Comparison of ENCODE assay signal across 15 cellular contexts in the genomic region with DNA sequence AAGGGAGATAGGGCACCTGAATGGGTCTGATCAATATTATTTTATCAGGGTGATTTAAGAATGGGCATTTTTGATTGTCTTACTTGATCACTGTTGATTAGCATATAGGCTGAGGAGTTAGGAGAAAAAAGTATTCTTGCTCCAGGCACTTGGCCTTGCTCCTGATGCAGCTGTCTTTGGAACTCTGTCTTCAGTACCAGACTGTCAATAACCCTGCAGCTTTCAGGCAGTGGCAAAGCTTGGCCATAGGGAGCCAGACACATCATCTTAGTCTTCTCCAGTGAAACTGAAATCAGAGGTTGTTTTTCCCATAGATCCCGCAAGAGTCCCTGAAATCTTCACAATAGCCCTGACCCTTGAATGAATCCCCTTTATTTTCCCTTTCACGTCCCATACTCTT. TPM values are rescaled to one million over a fixed set of nuclear protein-coding genes. Genes with fewer than 3 reads are reported as not detected.
A peak's percentile ranks its signal among the peaks of the same experiment; 100 is the strongest.
DNase-seq lines count a peak whose midpoint lies in the region; ATAC-seq and TF ChIP-seq lines count a peak whose summit lies in the region.
"Had no signal": no experiment of that assay in that cellular context is flagged by ENCODE, and none has a peak within 500 bp of the region (broad histone marks: within the 10 kb centered on the region; RNA-seq: fewer than 3 reads in every experiment).

No MANE protein-coding gene starts in this region.

- no peaks in the 10 kb centered on the region for H3K36me3 ChIP-seq in BE2C
- no peaks in the 10 kb centered on the region for H3K36me3 ChIP-seq in psoas muscle (ENCODE audit: insufficient read depth in 1 of 2, low read depth in 1 of 2)
- H3K36me3 ChIP-seq: HAP-1 had no signal

- H3K36me3 Mint-ChIP-seq in glutamatergic neuron (ENCODE audit: unreplicated experiment) (no peaks in the 10 kb centered on the region), chondrocyte (ENCODE audit: low read depth) (no peaks in the 10 kb centered on the region)

- H3K9me3 ChIP-seq in BE2C (no peaks in the 10 kb centered on the region), psoas muscle (no peaks in the 10 kb centered on the region)
- H3K9me3 ChIP-seq: HAP-1 had no signal

- H3K4me1 ChIP-seq in BE2C: peaks cover 58% of the 10 kb centered on the region
- peaks cover 76% of the 10 kb centered on the region for H3K4me1 ChIP-seq in psoas muscle
- H3K4me1 ChIP-seq: HAP-1 had no signal

- no peak overlapping the region for H3K27ac ChIP-seq in psoas muscle

- no peak overlapping the region for H3K4me3 ChIP-seq in BE2C (ENCODE audit: low read depth, low read length)
- H3K4me3 ChIP-seq in psoas muscle: no peak overlapping the region
- H3K4me3 ChIP-seq: HAP-1 had no signal

- WGBS in psoas muscle, 3 donors: 88 to 95% (median 90%) methylated on average over 2 of the region's 2 CpGs

- DNase-seq in BE2C: peak; percentile 54
- peak; percentile 35 for DNase-seq in LHCN-M2 (ENCODE audit: low read depth)
- no peak for DNase-seq in glutamatergic neuron
- no peak for DNase-seq in psoas muscle
- DNase-seq in chondrocyte (ENCODE audit: low spot score): no peak
- DNase-seq in NK-92 (lab: John Stamatoyannopoulos, UW; ENCODE audit: unreplicated experiment): no peak
- DNase-seq in activated T-cell treated with anti-CD3 and anti-CD28 coated beads for 4 hours: no peak
- DNase-seq: CD8-positive, alpha-beta T cell; COR-L47; DMS153; DMS79 treated with DMSO at 0.1 percent for 48 hours; EL; GOT3 had no signal

- H3K27ac Mint-ChIP-seq in glutamatergic neuron (ENCODE audit: unreplicated experiment) (peak overlapping the region; percentile 83), chondrocyte (ENCODE audit: unreplicated experiment) (no peak overlapping the region)
- H3K27ac Mint-ChIP-seq: CD14-positive monocyte; CD8-positive, alpha-beta T cell had no signal

- H3K4me3 Mint-ChIP-seq in glutamatergic neuron (ENCODE audit: unreplicated experiment) (peak overlapping the region; percentile 17), chondrocyte (ENCODE audit: unreplicated experiment) (no peak overlapping the region)
- H3K4me3 Mint-ChIP-seq: CD14-positive monocyte; CD8-positive, alpha-beta T cell had no signal

- intact Hi-C loops in psoas muscle (cut with DNase I): no loop called here

- H3K9me3 Mint-ChIP-seq in glutamatergic neuron (ENCODE audit: unreplicated experiment): peaks cover 5% of the 10 kb centered on the region
- no peaks in the 10 kb centered on the region for H3K9me3 Mint-ChIP-seq in chondrocyte (ENCODE audit: low read depth)
- H3K9me3 Mint-ChIP-seq: CD14-positive monocyte; CD8-positive, alpha-beta T cell had no signal

- H3K27me3 ChIP-seq in BE2C: no peaks in the 10 kb centered on the region
- H3K27me3 ChIP-seq in psoas muscle (ENCODE audit: insufficient read depth in 3 of 3, low read length in 2 of 3): no peaks in the 10 kb centered on the region

- no peak for TF ChIP-seq CTCF in BE2C (IDR thresholded peaks at IDR 0.05; ENCODE audit: low read depth, low read length)
- no peak for TF ChIP-seq CTCF in glutamatergic neuron (IDR thresholded peaks at IDR 0.05; ENCODE audit: partially characterized antibody, unreplicated experiment)
- TF ChIP-seq CTCF in psoas muscle (IDR thresholded peaks at IDR 0.05): no peak
- no peak for TF ChIP-seq CTCF in chondrocyte (IDR thresholded peaks at IDR 0.05)

- H3K27me3 Mint-ChIP-seq in glutamatergic neuron (ENCODE audit: unreplicated experiment) (peaks cover 2% of the 10 kb centered on the region), chondrocyte (ENCODE audit: low read depth) (no peaks in the 10 kb centered on the region)

- H3K4me1 Mint-ChIP-seq in glutamatergic neuron (ENCODE audit: low read depth, unreplicated experiment) (peaks cover 67% of the 10 kb centered on the region), chondrocyte (ENCODE audit: low read depth) (peaks cover 17% of the 10 kb centered on the region)

- peak; percentile 70 to 77 (median 74) for ATAC-seq in psoas muscle
- ATAC-seq: CD8-positive, alpha-beta T cell had no signal

RNA-seq across cellular contexts. Expression of a gene that starts 47.2 kb away (rescaled TPM):
- polyA plus RNA-seq in BE2C (2012; ENCODE audit: insufficient read depth, insufficient read length, low read depth): 68.7 TPM
- 61.3 and 78.0 TPM in 2 replicates for total RNA-seq in LHCN-M2 (2014; rRNA removed)
- polyA plus RNA-seq in LHCN-M2 (2012): 38.2 TPM
- total RNA-seq in glutamatergic neuron (ENCODE audit: unreplicated experiment): 73.8 TPM
- 10 to 100 TPM; 28.0 to 63.0 (median 42.8) TPM for total RNA-seq in psoas muscle
- polyA plus RNA-seq in psoas muscle: 10 to 100 TPM in 2 of 3 donors, 1 to 10 TPM in 1; 7.6 to 29.1 (median 15.4) TPM
- total RNA-seq in chondrocyte: 67.7 to 97.9 TPM (median 73.8 TPM) in 3 replicates

Comparison
In these comparisons a context has a peak if more than half of its experiments do, and no peak if none do; other contexts are left out.
1. DNase-seq: peak in BE2C (single experiment) and LHCN-M2 (single experiment); none in glutamatergic neuron (single experiment), psoas muscle (0 of 2), chondrocyte (single experiment), NK-92 (single experiment) and activated T-cell treated with anti-CD3 and anti-CD28 coated beads for 4 hours (single experiment).